ENCODE assay signal across 14 cellular contexts in genomic region chr7:73879977-73880681, GRCh38. TPM values are rescaled to one million over a fixed set of nuclear protein-coding genes. Genes with fewer than 3 reads are reported as not detected.
DNase-seq lines count a peak whose midpoint lies in the region; ATAC-seq and TF ChIP-seq lines count a peak whose summit lies in the region.
"Had no signal": no experiment of that assay in that cellular context is flagged by ENCODE, and none has a peak within 500 bp of the region (broad histone marks: within the 10 kb centered on the region; RNA-seq: fewer than 3 reads in every experiment).

No MANE protein-coding gene starts in this region.

- no peaks in the 10 kb centered on the region for H3K36me3 Mint-ChIP-seq in MCF 10A (ENCODE audit: insufficient read depth, unreplicated experiment)
- H3K36me3 Mint-ChIP-seq: immature natural killer cell had no signal

- H3K36me3 ChIP-seq in breast epithelium: no peaks in the 10 kb centered on the region
- H3K36me3 ChIP-seq in vagina: no peaks in the 10 kb centered on the region

- no peak for ATAC-seq in left colon
- no peak for ATAC-seq in GM21515 (IDR thresholded peaks at IDR 0.05; ENCODE audit: unreplicated experiment)
- ATAC-seq in HG03135 (IDR thresholded peaks at IDR 0.05; ENCODE audit: unreplicated experiment): no peak
- ATAC-seq: PC-3 had no signal

- H3K27me3 ChIP-seq in breast epithelium: no peaks in the 10 kb centered on the region
- H3K27me3 ChIP-seq in vagina: no peaks in the 10 kb centered on the region

- DNase-seq in breast epithelium (ENCODE audit: low spot score in 2 of 2) (peak in 1 of 2 donors; percentile 50), MCF 10A (ENCODE audit: unreplicated experiment) (no peak), fibroblast of villous mesenchyme (ENCODE audit: low read depth) (peak; percentile 66), myocyte (ENCODE audit: low read depth) (peak; percentile 39), vagina (ENCODE audit: extremely low spot score in 2 of 2) (no peak), left colon (no peak)
- DNase-seq: DMS79; immature natural killer cell; PC-3; stimulated activated CD4-positive, alpha-beta T cell treated with anti-CD3 and anti-CD28 coated beads, Interleukin-1b, Interleukin-23, amount 100 ng/mL, for 48 hours; stimulated activated naive CD4-positive, alpha-beta T cell had no signal

- no peak overlapping the region for H3K27ac Mint-ChIP-seq in MCF 10A (ENCODE audit: low read depth, unreplicated experiment)
- H3K27ac Mint-ChIP-seq: immature natural killer cell had no signal

- TF ChIP-seq POLR2A in breast epithelium (IDR thresholded peaks at IDR 0.05) (no peak), vagina (IDR thresholded peaks at IDR 0.05) (no peak)

- H3K9me3 Mint-ChIP-seq in MCF 10A (ENCODE audit: unreplicated experiment): no peaks in the 10 kb centered on the region
- H3K9me3 Mint-ChIP-seq: immature natural killer cell had no signal

- H3K9me3 ChIP-seq in breast epithelium (no peaks in the 10 kb centered on the region), vagina (no peaks in the 10 kb centered on the region)

- H3K4me3 ChIP-seq in breast epithelium (peak overlapping the region in 1 of 3 donors; percentile 43), fibroblast of villous mesenchyme (ENCODE audit: low read depth, low read length) (no peak overlapping the region), vagina (no peak overlapping the region)

- intact Hi-C loops in breast epithelium (cut with DNase I; ENCODE audit: low total_unique reads): no loop called here
- intact Hi-C loops in MCF 10A (cut with micrococcal nuclease): no loop called here
- intact Hi-C loops in vagina (cut with DNase I): no loop called here
- intact Hi-C loops in left colon (cut with DNase I, micrococcal nuclease): loop anchor here in 1 of 2 donors (10.0 kb wide), 1 partner anchor 145 kb away; the partner anchor contains the start of gene ELN

- no peak overlapping the region for H3K4me3 Mint-ChIP-seq in MCF 10A (ENCODE audit: unreplicated experiment)
- H3K4me3 Mint-ChIP-seq: immature natural killer cell had no signal

- no TSS peak for BruUV-seq in MCF 10A (replicated peaks; lab: Mats Ljungman, UMichigan)

- H3K27ac ChIP-seq in breast epithelium (peak overlapping the region; percentile 66 to 82), vagina (peak overlapping the region; percentile 68)
- H3K27ac ChIP-seq: 22Rv1 had no signal

- TF ChIP-seq CTCF in breast epithelium (IDR thresholded peaks at IDR 0.05): no peak
- TF ChIP-seq CTCF in MCF 10A (IDR thresholded peaks at IDR 0.05; ENCODE audit: unreplicated experiment): no peak
- TF ChIP-seq CTCF in fibroblast of villous mesenchyme (IDR thresholded peaks at IDR 0.05; ENCODE audit: insufficient read depth, low read depth, low read length): no peak
- TF ChIP-seq CTCF in vagina (IDR thresholded peaks at IDR 0.05): no peak

- no peaks in the 10 kb centered on the region for H3K27me3 Mint-ChIP-seq in MCF 10A (ENCODE audit: insufficient read depth, unreplicated experiment)

- CTCF ChIA-PET in MCF 10A (lab: Yijun Ruan, JAX): interaction anchor here (0.6 to 4.2 kb wide), 11 partner anchors 10 to 521 kb away, joined by 3 to 22 read pairs (median 4); partner anchors contain the start of gene ELN

- POLR2A ChIA-PET in MCF 10A (lab: Yijun Ruan, JAX): interaction anchor here (0.6 kb wide), 1 partner anchor 13 kb away, joined by 3 read pairs; no protein-coding TSS in a partner anchor

- H3K4me1 ChIP-seq in breast epithelium (peaks cover 15% of the 10 kb centered on the region in 2 donors), vagina (peaks cover 28% of the 10 kb centered on the region)

- peaks cover 7% of the 10 kb centered on the region for H3K4me1 Mint-ChIP-seq in MCF 10A (ENCODE audit: insufficient read depth, unreplicated experiment)
- H3K4me1 Mint-ChIP-seq: immature natural killer cell had no signal

RNA-seq across cellular contexts. Expression of gene TMEM270, which starts 19.2 kb away (rescaled TPM):
- total RNA-seq in breast epithelium: not detected
- total RNA-seq in MCF 10A (2022): not detected in 2 replicates
- not detected in 2 replicates for total RNA-seq in fibroblast of villous mesenchyme
- not detected in 2 replicates for total RNA-seq in myocyte
- not detected for polyA plus RNA-seq in myocyte (2012)
- not detected for total RNA-seq in vagina
- total RNA-seq in left colon: not detected
- total RNA-seq: PC-3 had no signal
- polyA plus RNA-seq: immature natural killer cell had no signal

RNA-seq across cellular contexts. Expression of gene METTL27, which starts 37.8 kb away (rescaled TPM):
- 10 to 100 TPM in 1 of 3 donors, 1 to 10 TPM in 2; 1.6 to 10.6 (median 7.0) TPM for total RNA-seq in breast epithelium
- 4.4 and 7.3 TPM in 2 replicates for total RNA-seq in MCF 10A (2022)
- total RNA-seq in fibroblast of villous mesenchyme: 1.6 and 2.6 TPM in 2 replicates
- 1.3 and 4.0 TPM in 2 replicates for total RNA-seq in myocyte
- polyA plus RNA-seq in myocyte (2012): 3.3 TPM
- not detected for total RNA-seq in vagina
- 1 to 10 TPM; 3.7 to 3.8 TPM for total RNA-seq in left colon

RNA-seq across cellular contexts. Expression of gene CLDN4, which starts 49.3 kb away (rescaled TPM):
- total RNA-seq in breast epithelium (100 to 1,000 TPM in 2 of 3 donors, 1 to 10 TPM in 1; 3.8 to 379 (median 143) TPM), MCF 10A (2022) (0.22 and 0.28 TPM in 2 replicates), fibroblast of villous mesenchyme (under 0.01 and 0.86 TPM in 2 replicates), myocyte (not detected in 2 replicates), vagina (29.5 TPM), left colon (1,000 to 10,000 TPM; 1,078 to 1,246 TPM)
- polyA plus RNA-seq in myocyte (2012): 0.55 TPM
- polyA plus RNA-seq: immature natural killer cell had no signal

Comparison
In these comparisons a context has a peak if more than half of its experiments do, and no peak if none do; other contexts are left out.
1. DNase-seq: peak in fibroblast of villous mesenchyme (single experiment) and myocyte (single experiment); none in MCF 10A (single experiment), vagina (0 of 2) and left colon (0 of 2).